Comparison of ENCODE assay signal across 16 cellular contexts in the genomic region with DNA sequence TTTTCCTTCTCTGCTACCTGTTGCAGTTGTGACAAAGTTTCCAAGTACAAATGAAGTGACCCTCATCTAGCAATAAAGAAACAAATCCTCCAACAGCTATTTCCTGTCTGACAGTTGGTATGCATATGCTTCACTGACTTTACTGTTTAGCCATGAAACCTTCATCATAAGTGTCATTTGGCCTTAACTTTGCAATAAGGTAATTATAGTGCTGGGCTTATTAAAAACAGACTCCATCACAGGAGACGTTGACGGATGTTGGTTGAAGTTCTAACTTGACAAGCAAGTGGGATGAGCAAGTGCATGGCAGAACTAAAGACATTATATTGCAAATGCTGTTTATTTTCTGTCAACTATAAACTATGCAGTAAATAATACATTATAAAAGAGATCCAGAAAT.
DNase-seq lines count a peak whose midpoint lies in the region; ATAC-seq and TF ChIP-seq lines count a peak whose summit lies in the region.
"Had no signal": no experiment of that assay in that cellular context is flagged by ENCODE, and none has a peak within 500 bp of the region (broad histone marks: within the 10 kb centered on the region; RNA-seq: fewer than 3 reads in every experiment).

No MANE protein-coding gene starts in this region.

- no peaks in the 10 kb centered on the region for H3K9me2 ChIP-seq in SK-N-SH

- H3K4me2 ChIP-seq in SK-N-SH: no peak overlapping the region

- WGBS in SK-N-SH (ENCODE audit: low lambda C conversion rate): 32% methylated on average over 2 of the region's 2 CpGs

- DNase-seq in SK-N-SH (no peak), M059J (ENCODE audit: low read depth) (peak; percentile 1), left kidney (ENCODE audit: low read depth, low spot score) (peak; percentile 79), NCI-H146 treated with DMSO at 0.1 percent for 48 hours (lab: John Stamatoyannopoulos, UW; ENCODE audit: unreplicated experiment) (no peak), NCI-H2196 (lab: John Stamatoyannopoulos, UW; ENCODE audit: unreplicated experiment) (no peak), dorsolateral prefrontal cortex (no peak)
- DNase-seq: 8988T; ACHN; CD4-positive, alpha-beta memory T cell; DMS79; EL; GM23248; H7 had no signal

- no peaks in the 10 kb centered on the region for H3K36me3 ChIP-seq in SK-N-SH (replicated peaks in 1 of 2; ENCODE audit: control insufficient read depth in 1 of 2, insufficient read depth in 2 of 2, low read length in 1 of 2)

- POLR2A ChIA-PET in SK-N-SH (lab: Yijun Ruan, JAX): no interaction called here

- no peak overlapping the region for H3K9ac ChIP-seq in SK-N-SH
- H3K9ac ChIP-seq: GM23248 had no signal

- ATAC-seq in SK-N-SH treated with all-trans-retinoic acid at 6 μM for 48 hours (no peak), HG03159 (IDR thresholded peaks at IDR 0.05; ENCODE audit: unreplicated experiment) (no peak)

- H3K4me3 ChIP-seq in SK-N-SH (ENCODE audit: low read depth in 2 of 2, low read length in 1 of 2) (no peak overlapping the region), dorsolateral prefrontal cortex (no peak overlapping the region)
- H3K4me3 ChIP-seq: GM23248 had no signal

- H3K27me3 ChIP-seq in SK-N-SH (ENCODE audit: insufficient read depth) (no peaks in the 10 kb centered on the region), dorsolateral prefrontal cortex (no peaks in the 10 kb centered on the region)

- no peaks in the 10 kb centered on the region for H3K9me3 ChIP-seq in SK-N-SH

- no peaks in the 10 kb centered on the region for H3F3A ChIP-seq in SK-N-SH (replicated peaks; ENCODE audit: insufficient read depth)

- H2AFZ ChIP-seq in SK-N-SH (ENCODE audit: low read depth): no peak overlapping the region
- H2AFZ ChIP-seq: GM23248 had no signal

- no peak overlapping the region for H3K27ac ChIP-seq in SK-N-SH (ENCODE audit: low read depth in 2 of 2, low read length in 1 of 2)
- H3K27ac ChIP-seq in dorsolateral prefrontal cortex: no peak overlapping the region
- H3K27ac ChIP-seq: C4-2B, GM23248 had no signal

- intact Hi-C loops in dorsolateral prefrontal cortex (cut with DNase I): no loop called here

- peaks cover 0 to 2% of the 10 kb centered on the region in 2 experiments; a peak in 2 of 4 replicates for H3K4me1 ChIP-seq in SK-N-SH (ENCODE audit: control insufficient read depth in 1 of 2, insufficient read depth in 2 of 2, low read depth in 1 of 2, low read length in 1 of 2)

- no peak for TF ChIP-seq EP300 in SK-N-SH (IDR thresholded peaks at IDR 0.05; ENCODE audit: borderline replicate concordance in 1 of 2, low read depth in 1 of 2, low read length in 1 of 2)

- TF ChIP-seq RAD21 in SK-N-SH (IDR thresholded peaks at IDR 0.05; ENCODE audit: low read length): no peak

- CTCF ChIA-PET in SK-N-SH (lab: Yijun Ruan, JAX): interaction anchor here (1.3 kb wide), 1 partner anchor 12 kb away, joined by 4 read pairs; no protein-coding TSS in a partner anchor

- TF ChIP-seq CTCF in SK-N-SH (IDR thresholded peaks at IDR 0.05) (no peak), dorsolateral prefrontal cortex (IDR thresholded peaks at IDR 0.05 in 54 of 56, conservative IDR thresholded peaks at IDR 0.05 in 2 of 56; ENCODE audit: low read depth in 1 of 56, partially characterized antibody in 56 of 56) (no peak)

- H4K20me1 ChIP-seq in SK-N-SH (ENCODE audit: insufficient read depth): no peaks in the 10 kb centered on the region

- no peaks in the 10 kb centered on the region for H3K79me2 ChIP-seq in SK-N-SH (ENCODE audit: insufficient read depth)

TF ChIP-seq in SK-N-SH treated with all-trans-retinoic acid at 6 μM for 48 hours, 23 proteins besides CTCF, POLR2A, EP300 and RAD21:
- TF ChIP-seq ISL1 (CRISPR knock-in tag; IDR thresholded peaks at IDR 0.05): peak; percentile 79
- TF ChIP-seq, protein P1, sequence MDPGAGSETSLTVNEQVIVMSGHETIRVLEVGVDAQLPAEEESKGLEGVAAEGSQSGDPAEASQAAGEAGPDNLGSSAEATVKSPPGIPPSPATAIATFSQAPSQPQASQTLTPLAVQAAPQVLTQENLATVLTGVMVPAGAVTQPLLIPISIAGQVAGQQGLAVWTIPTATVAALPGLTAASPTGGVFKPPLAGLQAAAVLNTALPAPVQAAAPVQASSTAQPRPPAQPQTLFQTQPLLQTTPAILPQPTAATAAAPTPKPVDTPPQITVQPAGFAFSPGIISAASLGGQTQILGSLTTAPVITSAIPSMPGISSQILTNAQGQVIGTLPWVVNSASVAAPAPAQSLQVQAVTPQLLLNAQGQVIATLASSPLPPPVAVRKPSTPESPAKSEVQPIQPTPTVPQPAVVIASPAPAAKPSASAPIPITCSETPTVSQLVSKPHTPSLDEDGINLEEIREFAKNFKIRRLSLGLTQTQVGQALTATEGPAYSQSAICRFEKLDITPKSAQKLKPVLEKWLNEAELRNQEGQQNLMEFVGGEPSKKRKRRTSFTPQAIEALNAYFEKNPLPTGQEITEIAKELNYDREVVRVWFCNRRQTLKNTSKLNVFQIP (CRISPR knock-in tag; IDR thresholded peaks at IDR 0.05; ENCODE audit: borderline replicate concordance, low read depth): no peak

TF ChIP-seq in SK-N-SH, 30 proteins besides CTCF, POLR2A, EP300 and RAD21:
- TF ChIP-seq POLR2AphosphoS5 (IDR thresholded peaks at IDR 0.05; ENCODE audit: low read depth, low read length): no peak
- no peak for TF ChIP-seq FOSL2 (IDR thresholded peaks at IDR 0.05; ENCODE audit: borderline replicate concordance, low read depth)
- TF ChIP-seq, protein P2, sequence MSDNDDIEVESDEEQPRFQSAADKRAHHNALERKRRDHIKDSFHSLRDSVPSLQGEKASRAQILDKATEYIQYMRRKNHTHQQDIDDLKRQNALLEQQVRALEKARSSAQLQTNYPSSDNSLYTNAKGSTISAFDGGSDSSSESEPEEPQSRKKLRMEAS (IDR thresholded peaks at IDR 0.05; ENCODE audit: low read depth): no peak
- no peak for TF ChIP-seq YY1 (IDR thresholded peaks at IDR 0.05; ENCODE audit: low read depth)
- no peak for TF ChIP-seq FOXM1 (IDR thresholded peaks at IDR 0.05; ENCODE audit: low read depth)
- no peak for TF ChIP-seq JUND (IDR thresholded peaks at IDR 0.05)
- no peak for TF ChIP-seq GABPA (IDR thresholded peaks at IDR 0.05; ENCODE audit: low read depth)
- TF ChIP-seq SIN3A (IDR thresholded peaks at IDR 0.05; ENCODE audit: borderline replicate concordance, low read depth, low read length): no peak
- TF ChIP-seq CHD2 (IDR thresholded peaks at IDR 0.05; ENCODE audit: low read length, partially characterized antibody): no peak
- no peak for TF ChIP-seq FOXJ3 (CRISPR knock-in tag; IDR thresholded peaks at IDR 0.05)
- TF ChIP-seq RCOR1 (IDR thresholded peaks at IDR 0.05; ENCODE audit: low read length): no peak
TF ChIP-seq in SK-N-SH: peak in this region for 0.

Comparison
In these comparisons a context has a peak if more than half of its experiments do, and no peak if none do; other contexts are left out.
1. DNase-seq: peak in M059J (single experiment) and left kidney (single experiment); none in SK-N-SH (single experiment), NCI-H146 treated with DMSO at 0.1 percent for 48 hours (single experiment), NCI-H2196 (single experiment) and dorsolateral prefrontal cortex (0 of 10).